ENCODE assay signal across 2 cellular contexts in the genomic region with DNA sequence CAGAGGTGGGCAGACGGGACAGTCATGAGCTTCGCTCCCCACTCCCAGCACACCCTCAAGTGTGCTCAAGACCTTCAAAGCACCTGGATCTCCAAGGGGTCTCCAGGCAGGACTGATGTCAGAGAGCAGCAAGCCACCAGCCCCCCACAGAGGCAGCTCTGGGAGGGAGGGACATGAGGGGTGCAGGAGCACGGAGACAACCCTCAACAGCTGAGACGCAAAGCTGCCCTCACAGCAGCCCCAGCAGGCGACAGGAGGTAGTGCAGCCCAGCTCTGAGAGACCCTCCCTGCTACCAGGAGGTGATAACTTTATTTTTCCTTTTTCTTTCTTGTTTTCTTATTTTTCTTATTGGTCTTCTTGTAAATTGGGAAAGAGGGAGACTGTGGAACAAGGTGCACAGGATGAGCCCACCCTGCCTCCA.
TF ChIP-seq lines count a peak whose summit lies in the region.

No MANE protein-coding gene starts in this region.

TF ChIP-seq in HEK293, 187 proteins besides CTCF, POLR2A, EP300 and RAD21:
- peak; percentile 69 for TF ChIP-seq GLIS1 (tag by site-specific recombination; IDR thresholded peaks at IDR 0.05)
- no peak for TF ChIP-seq ZNF596 (tag by site-specific recombination; IDR thresholded peaks at IDR 0.05)
- TF ChIP-seq, protein P1, sequence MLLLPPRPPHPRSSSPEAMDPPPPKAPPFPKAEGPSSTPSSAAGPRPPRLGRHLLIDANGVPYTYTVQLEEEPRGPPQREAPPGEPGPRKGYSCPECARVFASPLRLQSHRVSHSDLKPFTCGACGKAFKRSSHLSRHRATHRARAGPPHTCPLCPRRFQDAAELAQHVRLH (tag by site-specific recombination; IDR thresholded peaks at IDR 0.05), result 0 out of 2 replicates have a peak, but pooled peaks have one; percentile 26
- TF ChIP-seq KLF8 (tag by site-specific recombination; IDR thresholded peaks at IDR 0.05), result peak; percentile 47; the same call in 1 of the 2 replicates
- TF ChIP-seq, protein P2, sequence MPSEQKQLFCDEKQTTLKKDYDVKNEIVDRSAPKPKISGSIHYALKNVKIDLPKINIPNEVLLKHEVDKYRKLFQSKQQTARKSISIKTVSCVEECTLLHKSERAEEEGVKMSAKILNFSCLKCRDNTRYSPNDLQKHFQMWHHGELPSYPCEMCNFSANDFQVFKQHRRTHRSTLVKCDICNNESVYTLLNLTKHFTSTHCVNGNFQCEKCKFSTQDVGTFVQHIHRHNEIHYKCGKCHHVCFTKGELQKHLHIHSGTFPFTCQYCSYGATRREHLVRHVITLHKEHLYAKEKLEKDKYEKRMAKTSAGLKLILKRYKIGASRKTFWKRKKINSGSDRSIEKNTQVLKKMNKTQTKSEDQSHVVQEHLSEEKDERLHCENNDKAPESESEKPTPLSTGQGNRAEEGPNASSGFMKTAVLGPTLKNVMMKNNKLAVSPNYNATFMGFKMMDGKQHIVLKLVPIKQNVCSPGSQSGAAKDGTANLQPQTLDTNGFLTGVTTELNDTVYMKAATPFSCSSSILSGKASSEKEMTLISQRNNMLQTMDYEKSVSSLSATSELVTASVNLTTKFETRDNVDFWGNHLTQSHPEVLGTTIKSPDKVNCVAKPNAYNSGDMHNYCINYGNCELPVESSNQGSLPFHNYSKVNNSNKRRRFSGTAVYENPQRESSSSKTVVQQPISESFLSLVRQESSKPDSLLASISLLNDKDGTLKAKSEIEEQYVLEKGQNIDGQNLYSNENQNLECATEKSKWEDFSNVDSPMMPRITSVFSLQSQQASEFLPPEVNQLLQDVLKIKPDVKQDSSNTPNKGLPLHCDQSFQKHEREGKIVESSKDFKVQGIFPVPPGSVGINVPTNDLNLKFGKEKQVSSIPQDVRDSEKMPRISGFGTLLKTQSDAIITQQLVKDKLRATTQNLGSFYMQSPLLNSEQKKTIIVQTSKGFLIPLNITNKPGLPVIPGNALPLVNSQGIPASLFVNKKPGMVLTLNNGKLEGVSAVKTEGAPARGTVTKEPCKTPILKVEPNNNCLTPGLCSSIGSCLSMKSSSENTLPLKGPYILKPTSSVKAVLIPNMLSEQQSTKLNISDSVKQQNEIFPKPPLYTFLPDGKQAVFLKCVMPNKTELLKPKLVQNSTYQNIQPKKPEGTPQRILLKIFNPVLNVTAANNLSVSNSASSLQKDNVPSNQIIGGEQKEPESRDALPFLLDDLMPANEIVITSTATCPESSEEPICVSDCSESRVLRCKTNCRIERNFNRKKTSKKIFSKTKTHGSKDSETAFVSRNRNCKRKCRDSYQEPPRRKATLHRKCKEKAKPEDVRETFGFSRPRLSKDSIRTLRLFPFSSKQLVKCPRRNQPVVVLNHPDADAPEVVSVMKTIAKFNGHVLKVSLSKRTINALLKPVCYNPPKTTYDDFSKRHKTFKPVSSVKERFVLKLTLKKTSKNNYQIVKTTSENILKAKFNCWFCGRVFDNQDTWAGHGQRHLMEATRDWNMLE (tag by site-specific recombination; conservative IDR thresholded peaks at IDR 0.05; ENCODE audit: low read depth), result no peak
- TF ChIP-seq ZNF707 (tag by site-specific recombination; IDR thresholded peaks at IDR 0.05), result peak; percentile 58; the same call in 1 of the 2 replicates
- TF ChIP-seq SETDB1 (IDR thresholded peaks at IDR 0.05; ENCODE audit: insufficient read length, low read length), result peak; percentile 40
- 0 out of 2 replicates have a peak, but pooled peaks have one; percentile 22 for TF ChIP-seq GLIS2 (tag by site-specific recombination; IDR thresholded peaks at IDR 0.05)

TF ChIP-seq in K562, 482 proteins besides CTCF, POLR2A, EP300 and RAD21 (continues in another document):
- TF ChIP-seq TFAM (CRISPR knock-in tag; conservative IDR thresholded peaks at IDR 0.05), result no peak
- TF ChIP-seq ZNF124 (CRISPR knock-in tag; IDR thresholded peaks at IDR 0.05), result no peak
- TF ChIP-seq ZNF408 (CRISPR knock-in tag; IDR thresholded peaks at IDR 0.05; ENCODE audit: low read depth), result no peak
- TF ChIP-seq ZNF586 (CRISPR knock-in tag; conservative IDR thresholded peaks at IDR 0.05), result no peak
- peak; percentile 76 for TF ChIP-seq TRIM28 (IDR thresholded peaks at IDR 0.05)
- TF ChIP-seq CBX3 (IDR thresholded peaks at IDR 0.05; ENCODE audit: borderline replicate concordance in 1 of 2, low read length in 2 of 2), result peak in 1 of 2 experiments; percentile 96; a peak in 2 of 3 replicates
- peak; percentile 100 for TF ChIP-seq ZNF764 (CRISPR knock-in tag; IDR thresholded peaks at IDR 0.05; ENCODE audit: low read depth)
- TF ChIP-seq, protein P3, sequence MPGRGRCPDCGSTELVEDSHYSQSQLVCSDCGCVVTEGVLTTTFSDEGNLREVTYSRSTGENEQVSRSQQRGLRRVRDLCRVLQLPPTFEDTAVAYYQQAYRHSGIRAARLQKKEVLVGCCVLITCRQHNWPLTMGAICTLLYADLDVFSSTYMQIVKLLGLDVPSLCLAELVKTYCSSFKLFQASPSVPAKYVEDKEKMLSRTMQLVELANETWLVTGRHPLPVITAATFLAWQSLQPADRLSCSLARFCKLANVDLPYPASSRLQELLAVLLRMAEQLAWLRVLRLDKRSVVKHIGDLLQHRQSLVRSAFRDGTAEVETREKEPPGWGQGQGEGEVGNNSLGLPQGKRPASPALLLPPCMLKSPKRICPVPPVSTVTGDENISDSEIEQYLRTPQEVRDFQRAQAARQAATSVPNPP (IDR thresholded peaks at IDR 0.05; ENCODE audit: borderline replicate concordance, insufficient read depth, insufficient read length), result no peak
- TF ChIP-seq FOS (IDR thresholded peaks at IDR 0.05; ENCODE audit: extremely low read depth, insufficient read length), result no peak
- no peak for TF ChIP-seq BMI1 (IDR thresholded peaks at IDR 0.05; ENCODE audit: low read length)
- TF ChIP-seq TARDBP (IDR thresholded peaks at IDR 0.05), result no peak
- no peak for TF ChIP-seq ELF4 (CRISPR knock-in tag; IDR thresholded peaks at IDR 0.05)
- TF ChIP-seq, protein P4, sequence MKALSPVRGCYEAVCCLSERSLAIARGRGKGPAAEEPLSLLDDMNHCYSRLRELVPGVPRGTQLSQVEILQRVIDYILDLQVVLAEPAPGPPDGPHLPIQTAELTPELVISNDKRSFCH (CRISPR knock-in tag; IDR thresholded peaks at IDR 0.05), result no peak
- TF ChIP-seq, protein P4 (tag; IDR thresholded peaks at IDR 0.05), result no peak
- TF ChIP-seq, protein P5, sequence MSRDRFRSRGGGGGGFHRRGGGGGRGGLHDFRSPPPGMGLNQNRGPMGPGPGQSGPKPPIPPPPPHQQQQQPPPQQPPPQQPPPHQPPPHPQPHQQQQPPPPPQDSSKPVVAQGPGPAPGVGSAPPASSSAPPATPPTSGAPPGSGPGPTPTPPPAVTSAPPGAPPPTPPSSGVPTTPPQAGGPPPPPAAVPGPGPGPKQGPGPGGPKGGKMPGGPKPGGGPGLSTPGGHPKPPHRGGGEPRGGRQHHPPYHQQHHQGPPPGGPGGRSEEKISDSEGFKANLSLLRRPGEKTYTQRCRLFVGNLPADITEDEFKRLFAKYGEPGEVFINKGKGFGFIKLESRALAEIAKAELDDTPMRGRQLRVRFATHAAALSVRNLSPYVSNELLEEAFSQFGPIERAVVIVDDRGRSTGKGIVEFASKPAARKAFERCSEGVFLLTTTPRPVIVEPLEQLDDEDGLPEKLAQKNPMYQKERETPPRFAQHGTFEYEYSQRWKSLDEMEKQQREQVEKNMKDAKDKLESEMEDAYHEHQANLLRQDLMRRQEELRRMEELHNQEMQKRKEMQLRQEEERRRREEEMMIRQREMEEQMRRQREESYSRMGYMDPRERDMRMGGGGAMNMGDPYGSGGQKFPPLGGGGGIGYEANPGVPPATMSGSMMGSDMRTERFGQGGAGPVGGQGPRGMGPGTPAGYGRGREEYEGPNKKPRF (IDR thresholded peaks at IDR 0.05; ENCODE audit: low read depth, low read length), result no peak
- no peak for TF ChIP-seq TEAD4 (IDR thresholded peaks at IDR 0.05; ENCODE audit: low read length)
- no peak for TF ChIP-seq TEAD4 (CRISPR knock-in tag; IDR thresholded peaks at IDR 0.05; ENCODE audit: borderline replicate concordance)
- TF ChIP-seq, protein P6, sequence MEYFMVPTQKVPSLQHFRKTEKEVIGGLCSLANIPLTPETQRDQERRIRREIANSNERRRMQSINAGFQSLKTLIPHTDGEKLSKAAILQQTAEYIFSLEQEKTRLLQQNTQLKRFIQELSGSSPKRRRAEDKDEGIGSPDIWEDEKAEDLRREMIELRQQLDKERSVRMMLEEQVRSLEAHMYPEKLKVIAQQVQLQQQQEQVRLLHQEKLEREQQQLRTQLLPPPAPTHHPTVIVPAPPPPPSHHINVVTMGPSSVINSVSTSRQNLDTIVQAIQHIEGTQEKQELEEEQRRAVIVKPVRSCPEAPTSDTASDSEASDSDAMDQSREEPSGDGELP (CRISPR knock-in tag; IDR thresholded peaks at IDR 0.05; ENCODE audit: borderline replicate concordance), result peak; percentile 77; the same call in 1 of the 2 replicates
- TF ChIP-seq, protein P7, sequence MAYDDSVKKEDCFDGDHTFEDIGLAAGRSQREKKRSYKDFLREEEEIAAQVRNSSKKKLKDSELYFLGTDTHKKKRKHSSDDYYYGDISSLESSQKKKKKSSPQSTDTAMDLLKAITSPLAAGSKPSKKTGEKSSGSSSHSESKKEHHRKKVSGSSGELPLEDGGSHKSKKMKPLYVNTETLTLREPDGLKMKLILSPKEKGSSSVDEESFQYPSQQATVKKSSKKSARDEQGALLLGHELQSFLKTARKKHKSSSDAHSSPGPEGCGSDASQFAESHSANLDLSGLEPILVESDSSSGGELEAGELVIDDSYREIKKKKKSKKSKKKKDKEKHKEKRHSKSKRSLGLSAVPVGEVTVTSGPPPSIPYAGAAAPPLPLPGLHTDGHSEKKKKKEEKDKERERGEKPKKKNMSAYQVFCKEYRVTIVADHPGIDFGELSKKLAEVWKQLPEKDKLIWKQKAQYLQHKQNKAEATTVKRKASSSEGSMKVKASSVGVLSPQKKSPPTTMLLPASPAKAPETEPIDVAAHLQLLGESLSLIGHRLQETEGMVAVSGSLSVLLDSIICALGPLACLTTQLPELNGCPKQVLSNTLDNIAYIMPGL (CRISPR knock-in tag; IDR thresholded peaks at IDR 0.05), result no peak
- TF ChIP-seq, protein P8, sequence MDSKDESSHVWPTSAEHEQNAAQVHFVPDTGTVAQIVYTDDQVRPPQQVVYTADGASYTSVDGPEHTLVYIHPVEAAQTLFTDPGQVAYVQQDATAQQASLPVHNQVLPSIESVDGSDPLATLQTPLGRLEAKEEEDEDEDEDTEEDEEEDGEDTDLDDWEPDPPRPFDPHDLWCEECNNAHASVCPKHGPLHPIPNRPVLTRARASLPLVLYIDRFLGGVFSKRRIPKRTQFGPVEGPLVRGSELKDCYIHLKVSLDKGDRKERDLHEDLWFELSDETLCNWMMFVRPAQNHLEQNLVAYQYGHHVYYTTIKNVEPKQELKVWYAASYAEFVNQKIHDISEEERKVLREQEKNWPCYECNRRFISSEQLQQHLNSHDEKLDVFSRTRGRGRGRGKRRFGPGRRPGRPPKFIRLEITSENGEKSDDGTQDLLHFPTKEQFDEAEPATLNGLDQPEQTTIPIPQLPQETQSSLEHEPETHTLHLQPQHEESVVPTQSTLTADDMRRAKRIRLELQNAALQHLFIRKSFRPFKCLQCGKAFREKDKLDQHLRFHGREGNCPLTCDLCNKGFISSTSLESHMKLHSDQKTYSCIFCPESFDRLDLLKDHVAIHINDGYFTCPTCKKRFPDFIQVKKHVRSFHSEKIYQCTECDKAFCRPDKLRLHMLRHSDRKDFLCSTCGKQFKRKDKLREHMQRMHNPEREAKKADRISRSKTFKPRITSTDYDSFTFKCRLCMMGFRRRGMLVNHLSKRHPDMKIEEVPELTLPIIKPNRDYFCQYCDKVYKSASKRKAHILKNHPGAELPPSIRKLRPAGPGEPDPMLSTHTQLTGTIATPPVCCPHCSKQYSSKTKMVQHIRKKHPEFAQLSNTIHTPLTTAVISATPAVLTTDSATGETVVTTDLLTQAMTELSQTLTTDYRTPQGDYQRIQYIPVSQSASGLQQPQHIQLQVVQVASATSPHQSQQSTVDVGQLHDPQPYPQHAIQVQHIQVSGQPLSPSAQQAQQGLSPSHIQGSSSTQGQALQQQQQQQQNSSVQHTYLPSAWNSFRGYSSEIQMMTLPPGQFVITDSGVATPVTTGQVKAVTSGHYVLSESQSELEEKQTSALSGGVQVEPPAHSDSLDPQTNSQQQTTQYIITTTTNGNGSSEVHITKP (IDR thresholded peaks at IDR 0.05; ENCODE audit: partially characterized antibody), result no peak
- TF ChIP-seq KDM5B (IDR thresholded peaks at IDR 0.05; ENCODE audit: insufficient replicate concordance, low read depth, low read length), result no peak
- no peak for TF ChIP-seq CXXC5 (CRISPR knock-in tag; IDR thresholded peaks at IDR 0.05)
- peak; percentile 74; the same call in 1 of the 2 replicates for TF ChIP-seq CBX5 (IDR thresholded peaks at IDR 0.05; ENCODE audit: borderline replicate concordance, low read depth)
- TF ChIP-seq ZZZ3 (IDR thresholded peaks at IDR 0.05), result no peak
- no peak for TF ChIP-seq ESRRA (IDR thresholded peaks at IDR 0.05; ENCODE audit: borderline replicate concordance, low read depth)
- TF ChIP-seq ZNF121 (CRISPR knock-in tag; conservative IDR thresholded peaks at IDR 0.05), result no peak
- TF ChIP-seq ZNF263 (CRISPR knock-in tag; IDR thresholded peaks at IDR 0.05; ENCODE audit: borderline replicate concordance), result peak; percentile 58; the same call in 1 of the 2 replicates
- TF ChIP-seq, protein P9, sequence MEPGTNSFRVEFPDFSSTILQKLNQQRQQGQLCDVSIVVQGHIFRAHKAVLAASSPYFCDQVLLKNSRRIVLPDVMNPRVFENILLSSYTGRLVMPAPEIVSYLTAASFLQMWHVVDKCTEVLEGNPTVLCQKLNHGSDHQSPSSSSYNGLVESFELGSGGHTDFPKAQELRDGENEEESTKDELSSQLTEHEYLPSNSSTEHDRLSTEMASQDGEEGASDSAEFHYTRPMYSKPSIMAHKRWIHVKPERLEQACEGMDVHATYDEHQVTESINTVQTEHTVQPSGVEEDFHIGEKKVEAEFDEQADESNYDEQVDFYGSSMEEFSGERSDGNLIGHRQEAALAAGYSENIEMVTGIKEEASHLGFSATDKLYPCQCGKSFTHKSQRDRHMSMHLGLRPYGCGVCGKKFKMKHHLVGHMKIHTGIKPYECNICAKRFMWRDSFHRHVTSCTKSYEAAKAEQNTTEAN (CRISPR knock-in tag; IDR thresholded peaks at IDR 0.05), result no peak
- TF ChIP-seq, protein P10, sequence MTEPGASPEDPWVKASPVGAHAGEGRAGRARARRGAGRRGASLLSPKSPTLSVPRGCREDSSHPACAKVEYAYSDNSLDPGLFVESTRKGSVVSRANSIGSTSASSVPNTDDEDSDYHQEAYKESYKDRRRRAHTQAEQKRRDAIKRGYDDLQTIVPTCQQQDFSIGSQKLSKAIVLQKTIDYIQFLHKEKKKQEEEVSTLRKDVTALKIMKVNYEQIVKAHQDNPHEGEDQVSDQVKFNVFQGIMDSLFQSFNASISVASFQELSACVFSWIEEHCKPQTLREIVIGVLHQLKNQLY (CRISPR knock-in tag; conservative IDR thresholded peaks at IDR 0.05), result no peak
- no peak for TF ChIP-seq ZNF239 (CRISPR knock-in tag; IDR thresholded peaks at IDR 0.05)
- TF ChIP-seq ZNF76 (CRISPR knock-in tag; IDR thresholded peaks at IDR 0.05; ENCODE audit: borderline replicate concordance), result no peak
- no peak for TF ChIP-seq ZNF184 (CRISPR knock-in tag; IDR thresholded peaks at IDR 0.05)
- no peak for TF ChIP-seq HMG20A (CRISPR knock-in tag; conservative IDR thresholded peaks at IDR 0.05)
- TF ChIP-seq, protein P11, sequence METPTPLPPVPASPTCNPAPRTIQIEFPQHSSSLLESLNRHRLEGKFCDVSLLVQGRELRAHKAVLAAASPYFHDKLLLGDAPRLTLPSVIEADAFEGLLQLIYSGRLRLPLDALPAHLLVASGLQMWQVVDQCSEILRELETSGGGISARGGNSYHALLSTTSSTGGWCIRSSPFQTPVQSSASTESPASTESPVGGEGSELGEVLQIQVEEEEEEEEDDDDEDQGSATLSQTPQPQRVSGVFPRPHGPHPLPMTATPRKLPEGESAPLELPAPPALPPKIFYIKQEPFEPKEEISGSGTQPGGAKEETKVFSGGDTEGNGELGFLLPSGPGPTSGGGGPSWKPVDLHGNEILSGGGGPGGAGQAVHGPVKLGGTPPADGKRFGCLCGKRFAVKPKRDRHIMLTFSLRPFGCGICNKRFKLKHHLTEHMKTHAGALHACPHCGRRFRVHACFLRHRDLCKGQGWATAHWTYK (CRISPR knock-in tag; IDR thresholded peaks at IDR 0.05), result no peak
